ENCODE assay signal across 10 cellular contexts in genomic region chr6:20978176-20978614, GRCh38.
DNase-seq lines count a peak whose midpoint lies in the region; ATAC-seq and TF ChIP-seq lines count a peak whose summit lies in the region.
"Had no signal": no experiment of that assay in that cellular context is flagged by ENCODE, and none has a peak within 500 bp of the region (broad histone marks: within the 10 kb centered on the region; RNA-seq: fewer than 3 reads in every experiment).

No MANE protein-coding gene starts in this region.

- H3K23ac ChIP-seq in H9 (ENCODE audit: insufficient read length, low read depth, low read length) = no peak overlapping the region

- no CpG with 5 or more reads among the region's 5 CpGs for WGBS in H9 (ENCODE audit: extremely low coverage, insufficient read length, low lambda C conversion rate)

- H3K4me3 Mint-ChIP-seq in H9 = no peak overlapping the region

- TF ChIP-seq CTCF in H9 (conservative IDR thresholded peaks at IDR 0.05) (no peak), omental fat pad (IDR thresholded peaks at IDR 0.05) (no peak)

- no peak overlapping the region for H3T11ph ChIP-seq in H9 (ENCODE audit: low read length)

- peak; percentile 89 for ATAC-seq in GM18499 (IDR thresholded peaks at IDR 0.05; ENCODE audit: insufficient read depth, unreplicated experiment)
- peak; percentile 74 for ATAC-seq in GM21515 (IDR thresholded peaks at IDR 0.05; ENCODE audit: unreplicated experiment)
- ATAC-seq in HG03378 (IDR thresholded peaks at IDR 0.05; ENCODE audit: unreplicated experiment) = peak; percentile 89
- no peak for ATAC-seq in omental fat pad (ENCODE audit: low FRiP score)

- H3K27me3 Mint-ChIP-seq in H9 (ENCODE audit: low read depth) = no peaks in the 10 kb centered on the region

- H3K4me2 ChIP-seq in H9 (ENCODE audit: insufficient read depth, insufficient read length, low read length) = no peak overlapping the region

- H3K9me3 Mint-ChIP-seq in H9 = no peaks in the 10 kb centered on the region

- no peak overlapping the region for H3K9ac ChIP-seq in H9 (ENCODE audit: extremely low read depth, insufficient read length, low read length)

- H3K18ac ChIP-seq in H9 (ENCODE audit: insufficient read length, low read depth, low read length) = no peak overlapping the region

- no peak overlapping the region for H3K14ac ChIP-seq in H9 (ENCODE audit: insufficient read depth, low read length)

- H3K23me2 ChIP-seq in H9 (ENCODE audit: insufficient read length, low read depth, low read length, poor library complexity, severe bottlenecking) = peaks cover 2% of the 10 kb centered on the region

- H2BK12ac ChIP-seq in H9 (ENCODE audit: insufficient read length, low read depth, low read length) = no peak overlapping the region

- no peak overlapping the region for H4K91ac ChIP-seq in H9 (ENCODE audit: insufficient read length, low read depth, low read length)

- H3K79me1 ChIP-seq in H9 (ENCODE audit: insufficient read depth, low read depth, low read length, poor library complexity, severe bottlenecking) = no peaks in the 10 kb centered on the region

- no peak overlapping the region for H2BK5ac ChIP-seq in H9 (ENCODE audit: insufficient read length, low read length)

- H2BK20ac ChIP-seq in H9 (ENCODE audit: low read depth, low read length, poor library complexity, severe bottlenecking) = no peak overlapping the region

- H2AFZ ChIP-seq in H9 (ENCODE audit: low read length) = no peak overlapping the region

- no peaks in the 10 kb centered on the region for H3K27me3 ChIP-seq in H9 (ENCODE audit: insufficient read depth, low read length)

- H3K27ac Mint-ChIP-seq in H9 = no peak overlapping the region

- DNase-seq in glomerular endothelial cell (ENCODE audit: extremely low read depth, low read depth, low spot score) = peak; percentile 18
- no peak for DNase-seq in HuH-7 (ENCODE audit: low spot score)
- DNase-seq in GM19238 (ENCODE audit: insufficient read length, low spot score) = no peak
- DNase-seq in H9 = no peak
- no peak for DNase-seq in omental fat pad (ENCODE audit: low spot score)
- DNase-seq: NCI-H524 had no signal

- no peaks in the 10 kb centered on the region for H3K4me1 Mint-ChIP-seq in H9

- H2AK5ac ChIP-seq in H9 (ENCODE audit: insufficient read length, low read length) = no peak overlapping the region

- no peaks in the 10 kb centered on the region for H3K4me1 ChIP-seq in H9 (ENCODE audit: insufficient read depth, low read length)

- H4K5ac ChIP-seq in H9 (ENCODE audit: insufficient read length, low read depth, low read length) = no peak overlapping the region

- H2BK15ac ChIP-seq in H9 (ENCODE audit: low read depth, low read length) = no peak overlapping the region

- no peak overlapping the region for H4K8ac ChIP-seq in H9 (replicated peaks; ENCODE audit: insufficient read length, low read depth, low read length)

- no peaks in the 10 kb centered on the region for H3K9me3 ChIP-seq in H9 (ENCODE audit: control insufficient read depth, low read depth, low read length)
- H3K9me3 ChIP-seq: thoracic aorta had no signal

- no peak overlapping the region for H3K27ac ChIP-seq in H9 (ENCODE audit: insufficient read length, low read depth, low read length)
- H3K27ac ChIP-seq: thoracic aorta had no signal

- H3K4ac ChIP-seq in H9 (ENCODE audit: low read depth, low read length) = no peak overlapping the region

- no peaks in the 10 kb centered on the region for H4K20me1 ChIP-seq in H9 (ENCODE audit: control insufficient read depth, insufficient read depth, insufficient read length)

- H3K36me3 Mint-ChIP-seq in H9 (ENCODE audit: insufficient read depth in 1 of 3, low read depth in 3 of 3) = no peaks in the 10 kb centered on the region

- no peaks in the 10 kb centered on the region for H3K79me2 ChIP-seq in H9 (ENCODE audit: insufficient read depth, low read length)

- H2BK120ac ChIP-seq in H9 (ENCODE audit: low read depth, low read length, poor library complexity, severe bottlenecking) = no peak overlapping the region

- no peak overlapping the region for H3K56ac ChIP-seq in H9 (ENCODE audit: insufficient read length, low read depth, low read length)
